ENCODE assay signal across 2 cellular contexts in the genomic region with DNA sequence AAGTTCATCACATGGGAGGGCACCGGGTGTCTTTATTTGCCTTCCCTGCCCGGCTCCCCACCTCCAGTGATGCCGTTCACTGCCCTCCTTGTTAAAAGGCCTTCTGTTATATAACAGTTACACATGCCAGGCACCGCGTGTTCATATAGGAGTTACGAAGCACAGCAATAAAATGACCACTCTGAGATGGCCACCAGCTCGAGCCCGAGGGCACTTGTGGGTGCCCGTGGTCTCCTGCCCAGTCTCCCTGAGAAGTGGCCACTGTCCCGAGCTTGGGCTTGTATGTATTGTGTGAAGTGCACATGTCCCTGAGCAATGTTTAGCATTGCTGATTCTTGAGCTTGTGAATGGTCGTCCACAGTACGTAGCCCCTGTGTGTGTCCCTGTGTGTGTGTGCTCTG.
TF ChIP-seq lines count a peak whose summit lies in the region.

No MANE protein-coding gene starts in this region.

TF ChIP-seq in SK-N-SH, 30 proteins besides CTCF, POLR2A, EP300 and RAD21 (continued from another document):
- no peak for TF ChIP-seq RXRA (IDR thresholded peaks at IDR 0.05; ENCODE audit: borderline replicate concordance, low read depth)
- TF ChIP-seq FOXM1 (IDR thresholded peaks at IDR 0.05; ENCODE audit: low read depth) = no peak
- no peak for TF ChIP-seq JUND (IDR thresholded peaks at IDR 0.05)
- no peak for TF ChIP-seq ELF1 (IDR thresholded peaks at IDR 0.05)
- TF ChIP-seq, protein P1, sequence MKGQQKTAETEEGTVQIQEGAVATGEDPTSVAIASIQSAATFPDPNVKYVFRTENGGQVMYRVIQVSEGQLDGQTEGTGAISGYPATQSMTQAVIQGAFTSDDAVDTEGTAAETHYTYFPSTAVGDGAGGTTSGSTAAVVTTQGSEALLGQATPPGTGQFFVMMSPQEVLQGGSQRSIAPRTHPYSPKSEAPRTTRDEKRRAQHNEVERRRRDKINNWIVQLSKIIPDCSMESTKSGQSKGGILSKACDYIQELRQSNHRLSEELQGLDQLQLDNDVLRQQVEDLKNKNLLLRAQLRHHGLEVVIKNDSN (IDR thresholded peaks at IDR 0.05; ENCODE audit: borderline replicate concordance, low read depth) = no peak
- TF ChIP-seq NRF1 (IDR thresholded peaks at IDR 0.05; ENCODE audit: low read depth, low read length) = no peak
- no peak for TF ChIP-seq TEAD4 (IDR thresholded peaks at IDR 0.05; ENCODE audit: borderline replicate concordance, insufficient read depth)
- TF ChIP-seq IRF3 (IDR thresholded peaks at IDR 0.05; ENCODE audit: low read depth, low read length) = no peak
TF ChIP-seq in SK-N-SH: peak in this region for 0.

TF ChIP-seq in SK-N-SH treated with all-trans-retinoic acid at 6 μM for 48 hours, 23 proteins besides CTCF, POLR2A, EP300 and RAD21 (continued from another document):
- TF ChIP-seq, protein P2, sequence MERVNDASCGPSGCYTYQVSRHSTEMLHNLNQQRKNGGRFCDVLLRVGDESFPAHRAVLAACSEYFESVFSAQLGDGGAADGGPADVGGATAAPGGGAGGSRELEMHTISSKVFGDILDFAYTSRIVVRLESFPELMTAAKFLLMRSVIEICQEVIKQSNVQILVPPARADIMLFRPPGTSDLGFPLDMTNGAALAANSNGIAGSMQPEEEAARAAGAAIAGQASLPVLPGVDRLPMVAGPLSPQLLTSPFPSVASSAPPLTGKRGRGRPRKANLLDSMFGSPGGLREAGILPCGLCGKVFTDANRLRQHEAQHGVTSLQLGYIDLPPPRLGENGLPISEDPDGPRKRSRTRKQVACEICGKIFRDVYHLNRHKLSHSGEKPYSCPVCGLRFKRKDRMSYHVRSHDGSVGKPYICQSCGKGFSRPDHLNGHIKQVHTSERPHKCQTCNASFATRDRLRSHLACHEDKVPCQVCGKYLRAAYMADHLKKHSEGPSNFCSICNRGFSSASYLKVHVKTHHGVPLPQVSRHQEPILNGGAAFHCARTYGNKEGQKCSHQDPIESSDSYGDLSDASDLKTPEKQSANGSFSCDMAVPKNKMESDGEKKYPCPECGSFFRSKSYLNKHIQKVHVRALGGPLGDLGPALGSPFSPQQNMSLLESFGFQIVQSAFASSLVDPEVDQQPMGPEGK (CRISPR knock-in tag; IDR thresholded peaks at IDR 0.05; ENCODE audit: borderline replicate concordance) = no peak
- TF ChIP-seq ZFP3 (CRISPR knock-in tag; IDR thresholded peaks at IDR 0.05) (no peak), SNAI2 (CRISPR knock-in tag; IDR thresholded peaks at IDR 0.05) (no peak), OSR1 (CRISPR knock-in tag; IDR thresholded peaks at IDR 0.05) (no peak), PPARA (CRISPR knock-in tag; IDR thresholded peaks at IDR 0.05; ENCODE audit: borderline replicate concordance) (no peak), TSHZ2 (CRISPR knock-in tag; IDR thresholded peaks at IDR 0.05) (no peak)
